Comparison of ENCODE assay signal across 23 cellular contexts in genomic region chr22:45708145-45708544, GRCh38.
"Had no signal": no experiment of that assay in that cellular context is flagged by ENCODE, and none has a peak within 500 bp of the region (broad histone marks: within the 10 kb centered on the region; RNA-seq: fewer than 3 reads in every experiment).

No MANE protein-coding gene starts in this region.

- H3K4me1 ChIP-seq: prostate gland had no signal

- H3K27me3 ChIP-seq: ascending aorta, brain microvascular endothelial cell, tibial artery had no signal

- FAIRE-seq: endothelial cell of umbilical vein had no signal

- H3K27ac ChIP-seq: ascending aorta, brain microvascular endothelial cell, prostate gland, tibial artery had no signal

- H3K4me3 ChIP-seq: ascending aorta, lung, prostate gland, tibial artery had no signal

- DNase-seq: activated CD4-positive, alpha-beta T cell treated with anti-CD3 and anti-CD28 coated beads, Interleukin-2, amount 10 ng/mL, durations not matched to agents 7 days and 5 days; activated CD8-positive, alpha-beta T cell treated with anti-CD3 and anti-CD28 coated beads, Interleukin-2, amount 10 ng/mL, durations not matched to agents 7 days and 5 days; brain microvascular endothelial cell; central memory CD4-positive, alpha-beta T cell; dermis blood vessel endothelial cell; effector memory CD8-positive, alpha-beta T cell; foreskin melanocyte; glutamatergic neuron; hippocampal formation; natural killer cell; stimulated activated CD4-positive, alpha-beta T cell treated with anti-CD3 and anti-CD28 coated beads, Interleukin-12 subunit alpha, Interleukin-12 subunit beta, amount 100 ng/mL, for 4 hours; stimulated activated CD4-positive, alpha-beta T cell treated with anti-CD3 and anti-CD28 coated beads, Interleukin-1b, Interleukin-23, amount 100 ng/mL, for 48 hours; stimulated activated naive CD8-positive, alpha-beta T cell treated with anti-CD3 and anti-CD28 coated beads, Interleukin-15, amount 100 ng/mL, for 72 hours; tibial artery had no signal

- ATAC-seq: activated CD4-positive, CD25-positive, alpha-beta regulatory T cell treated with anti-CD3 and anti-CD28 coated beads, Interleukin-2, amount 50 U/mL, for 24 hours; activated CD8-positive, alpha-beta T cell treated with anti-CD3 and anti-CD28 coated beads, Interleukin-2, amount 10 ng/mL, durations not matched to agents 7 days and 5 days; activated naive CD4-positive, alpha-beta T cell treated with anti-CD3 and anti-CD28 coated beads, Interleukin-2, amount 50 U/mL, for 72 hours; activated T-helper 17 cell treated with anti-CD3 and anti-CD28 coated beads, Interleukin-2, amount 50 U/mL, for 72 hours; effector memory CD8-positive, alpha-beta T cell; esophagus mucosa; natural killer cell; stimulated activated naive CD8-positive, alpha-beta T cell treated with anti-CD3 and anti-CD28 coated beads, Interleukin-15, amount 100 ng/mL, for 72 hours had no signal

- H3K27ac Mint-ChIP-seq: activated CD4-positive, alpha-beta T cell treated with anti-CD3 and anti-CD28 coated beads, Interleukin-2, amount 10 ng/mL, durations not matched to agents 7 days and 5 days; activated CD8-positive, alpha-beta T cell treated with anti-CD3 and anti-CD28 coated beads, Interleukin-2, amount 10 ng/mL, durations not matched to agents 7 days and 5 days; natural killer cell; stimulated activated naive CD8-positive, alpha-beta T cell treated with anti-CD3 and anti-CD28 coated beads, Interleukin-15, amount 100 ng/mL, for 72 hours; T-helper 1 cell treated with Interleukin-12 subunit alpha and Interleukin-12 subunit beta and Interleukin-4 antibody, amounts not matched to agents 30 μg/mL and 1 μg/mL, for 36 hours had no signal

- H3K4me3 Mint-ChIP-seq: activated CD4-positive, alpha-beta T cell treated with anti-CD3 and anti-CD28 coated beads, Interleukin-2, amount 10 ng/mL, durations not matched to agents 7 days and 5 days; activated CD8-positive, alpha-beta T cell treated with anti-CD3 and anti-CD28 coated beads, Interleukin-2, amount 10 ng/mL, durations not matched to agents 7 days and 5 days; activated T-helper 17 cell treated with anti-CD3 and anti-CD28 coated beads, Interleukin-2, amount 50 U/mL, for 72 hours; effector memory CD8-positive, alpha-beta T cell; natural killer cell; stimulated activated naive CD8-positive, alpha-beta T cell treated with anti-CD3 and anti-CD28 coated beads, Interleukin-15, amount 100 ng/mL, for 72 hours; T-helper 1 cell treated with Interleukin-12 subunit alpha and Interleukin-12 subunit beta and Interleukin-4 antibody, amounts not matched to agents 30 μg/mL and 1 μg/mL, for 36 hours had no signal

- H3K27me3 Mint-ChIP-seq: activated CD4-positive, alpha-beta T cell treated with anti-CD3 and anti-CD28 coated beads, Interleukin-2, amount 10 ng/mL, durations not matched to agents 7 days and 5 days; activated T-helper 17 cell treated with anti-CD3 and anti-CD28 coated beads, Interleukin-2, amount 50 U/mL, for 72 hours; effector memory CD8-positive, alpha-beta T cell; stimulated activated naive CD8-positive, alpha-beta T cell treated with anti-CD3 and anti-CD28 coated beads, Interleukin-15, amount 100 ng/mL, for 72 hours had no signal

- H3K9me3 ChIP-seq: ascending aorta, prostate gland, tibial artery had no signal

- H3K9me3 Mint-ChIP-seq: activated CD4-positive, alpha-beta T cell treated with anti-CD3 and anti-CD28 coated beads, Interleukin-2, amount 10 ng/mL, durations not matched to agents 7 days and 5 days; activated naive CD4-positive, alpha-beta T cell treated with anti-CD3 and anti-CD28 coated beads, Interleukin-2, amount 50 U/mL, for 72 hours; activated T-helper 17 cell treated with anti-CD3 and anti-CD28 coated beads, Interleukin-2, amount 50 U/mL, for 72 hours; effector memory CD8-positive, alpha-beta T cell; natural killer cell; stimulated activated naive CD8-positive, alpha-beta T cell treated with anti-CD3 and anti-CD28 coated beads, Interleukin-15, amount 100 ng/mL, for 72 hours; T-helper 1 cell treated with Interleukin-12 subunit alpha and Interleukin-12 subunit beta and Interleukin-4 antibody, amounts not matched to agents 30 μg/mL and 1 μg/mL, for 36 hours had no signal
